ENCODE assay signal across 13 cellular contexts in genomic region chr7:46508541-46508940, GRCh38.
DNase-seq lines count a peak whose midpoint lies in the region; TF ChIP-seq lines count a peak whose summit lies in the region.
"Had no signal": no experiment of that assay in that cellular context is flagged by ENCODE, and none has a peak within 500 bp of the region (broad histone marks: within the 10 kb centered on the region; RNA-seq: fewer than 3 reads in every experiment).

No MANE protein-coding gene starts in this region.

- no peaks in the 10 kb centered on the region for H3K36me3 ChIP-seq in GM23248 (ENCODE audit: low read depth)
- no peaks in the 10 kb centered on the region for H3K36me3 ChIP-seq in osteoblast (ENCODE audit: insufficient read depth, low read length)
- H3K36me3 ChIP-seq in effector memory CD4-positive, alpha-beta T cell (ENCODE audit: control insufficient read depth, insufficient read depth, low read length) = no peaks in the 10 kb centered on the region
- H3K36me3 ChIP-seq: HAP-1 had no signal

- H4K20me1 ChIP-seq in GM23248 (ENCODE audit: insufficient read depth) = no peaks in the 10 kb centered on the region
- no peaks in the 10 kb centered on the region for H4K20me1 ChIP-seq in osteoblast (ENCODE audit: insufficient read depth, low read length)

- no peak for TF ChIP-seq CTCF in osteoblast (IDR thresholded peaks at IDR 0.05; ENCODE audit: extremely low read depth, low read depth, low read length)

- H3K4me1 ChIP-seq in GM23248 (ENCODE audit: insufficient read depth) (no peaks in the 10 kb centered on the region), osteoblast (ENCODE audit: insufficient read depth, low read length) (no peaks in the 10 kb centered on the region)
- no peaks in the 10 kb centered on the region for H3K4me1 ChIP-seq in effector memory CD4-positive, alpha-beta T cell (ENCODE audit: control insufficient read depth, insufficient read depth, low read length, poor library complexity, severe bottlenecking)
- H3K4me1 ChIP-seq: HAP-1 had no signal

- peak overlapping the region; percentile 32 for H2AFZ ChIP-seq in GM23248
- H2AFZ ChIP-seq in osteoblast (ENCODE audit: low read length) = peak overlapping the region; percentile 35

- in situ Hi-C loops in GM23248 (cut with MboI) = no loop called here

- no peak for DNase-seq in GM23248
- DNase-seq in SK-N-DZ (ENCODE audit: low spot score) = peak; percentile 97
- DNase-seq in left kidney (ENCODE audit: low read depth, low spot score) = peak; percentile 88
- no peak for DNase-seq in osteoblast (ENCODE audit: insufficient read length, low spot score, missing footprints)
- DNase-seq in effector memory CD4-positive, alpha-beta T cell = no peak
- no peak for DNase-seq in NAMALWA (ENCODE audit: low spot score)
- no peak for DNase-seq in NCI-H1436 (lab: John Stamatoyannopoulos, UW)
- DNase-seq in RPMI8226 = no peak
- DNase-seq: ACHN; Caco-2; CD4-positive, alpha-beta T cell had no signal

- H3K9me2 ChIP-seq in GM23248 (ENCODE audit: insufficient read depth) = no peaks in the 10 kb centered on the region

- H3K27ac ChIP-seq in GM23248 (no peak overlapping the region), osteoblast (ENCODE audit: low read depth, low read length) (no peak overlapping the region)
- H3K27ac ChIP-seq in effector memory CD4-positive, alpha-beta T cell (ENCODE audit: insufficient read depth, low read length, poor library complexity, severe bottlenecking) = no peak overlapping the region
- H3K27ac ChIP-seq: C4-2B had no signal

- H3K79me2 ChIP-seq in GM23248 (ENCODE audit: insufficient read depth) = no peaks in the 10 kb centered on the region
- H3K79me2 ChIP-seq in osteoblast (ENCODE audit: insufficient read depth, low read length) = no peaks in the 10 kb centered on the region

- 28% methylated on average over 2 of the region's 2 CpGs for WGBS in GM23248 (ENCODE audit: low coverage in 1 of 2, low lambda C conversion rate in 2 of 2, missing lambda C conversion rate in 2 of 2), 2 experiments

- no peaks in the 10 kb centered on the region for H3F3A ChIP-seq in GM23248 (ENCODE audit: insufficient read depth)

- no peak overlapping the region for H3K9ac ChIP-seq in GM23248

- H3K4me3 ChIP-seq in GM23248 (no peak overlapping the region), osteoblast (ENCODE audit: insufficient read depth, low read length) (no peak overlapping the region)
- no peak overlapping the region for H3K4me3 ChIP-seq in effector memory CD4-positive, alpha-beta T cell (ENCODE audit: insufficient read depth, low read depth, low read length, poor library complexity, severe bottlenecking)
- H3K4me3 ChIP-seq: HAP-1 had no signal

- H3K27me3 ChIP-seq in GM23248 (replicated peaks; ENCODE audit: insufficient read depth) (no peaks in the 10 kb centered on the region), osteoblast (ENCODE audit: insufficient read depth, low read length) (no peaks in the 10 kb centered on the region)
- H3K27me3 ChIP-seq in effector memory CD4-positive, alpha-beta T cell (replicated peaks; ENCODE audit: control insufficient read depth, insufficient read depth, low read length, poor library complexity, severe bottlenecking) = no peaks in the 10 kb centered on the region

- H3K4me2 ChIP-seq in GM23248 (ENCODE audit: unreplicated experiment) (no peak overlapping the region), osteoblast (ENCODE audit: insufficient read depth, low read length) (no peak overlapping the region)

- no peaks in the 10 kb centered on the region for H3K9me3 ChIP-seq in GM23248 (ENCODE audit: low read depth)
- H3K9me3 ChIP-seq in osteoblast (ENCODE audit: low read depth, low read length) = no peaks in the 10 kb centered on the region
- no peaks in the 10 kb centered on the region for H3K9me3 ChIP-seq in effector memory CD4-positive, alpha-beta T cell (ENCODE audit: control insufficient read depth, low read length)
- H3K9me3 ChIP-seq: HAP-1 had no signal

Comparison
In these comparisons a context has a peak if more than half of its experiments do, and no peak if none do; other contexts are left out.
1. DNase-seq: peak in SK-N-DZ (single experiment) and left kidney (single experiment); none in GM23248 (single experiment), osteoblast (single experiment), effector memory CD4-positive, alpha-beta T cell (0 of 3), NAMALWA (single experiment), NCI-H1436 (single experiment) and RPMI8226 (single experiment).